ENCODE assay signal across 14 cellular contexts in genomic region chr10:63415635-63416244, GRCh38. TPM values are rescaled to one million over a fixed set of nuclear protein-coding genes. Genes with fewer than 3 reads are reported as not detected.
DNase-seq lines count a peak whose midpoint lies in the region; ATAC-seq, FAIRE-seq and TF ChIP-seq lines count a peak whose summit lies in the region.
"Had no signal": no experiment of that assay in that cellular context is flagged by ENCODE, and none has a peak within 500 bp of the region (broad histone marks: within the 10 kb centered on the region; RNA-seq: fewer than 3 reads in every experiment).

No MANE protein-coding gene starts in this region.

- ATAC-seq in WTC11 = no peak
- ATAC-seq in GM19463 (IDR thresholded peaks at IDR 0.05; ENCODE audit: unreplicated experiment) = no peak

- peak; percentile 21 for DNase-seq in A673 (ENCODE audit: low spot score)
- no peak for DNase-seq in WTC11 (ENCODE audit: low spot score)
- no peak for DNase-seq in middle frontal gyrus (ENCODE audit: extremely low spot score, low spot score)
- no peak for DNase-seq in activated CD8-positive, alpha-beta memory T cell treated with anti-CD3 and anti-CD28 coated beads for 24 hours
- DNase-seq in urothelium cell line (ENCODE audit: low spot score) = no peak
- DNase-seq: activated T-cell treated with anti-CD3 and anti-CD28 coated beads for 4 hours, adrenal gland, mammary epithelial cell, occipital lobe had no signal

- H3K4me1 ChIP-seq in A673 (ENCODE audit: insufficient read depth, low read length, poor library complexity, severe bottlenecking) (peaks cover 37% of the 10 kb centered on the region), HEK293 (ENCODE audit: control insufficient read depth, insufficient read depth, low read length) (peaks cover 31% of the 10 kb centered on the region), mesodermal cell (ENCODE audit: control insufficient read depth, insufficient read depth, low read length, poor library complexity, severe bottlenecking) (peaks cover 15% of the 10 kb centered on the region)

- no peaks in the 10 kb centered on the region for H3K36me3 Mint-ChIP-seq in WTC11

- H3K9me3 ChIP-seq in A673 (ENCODE audit: low read depth, low read length, poor library complexity, severe bottlenecking) = no peaks in the 10 kb centered on the region
- no peaks in the 10 kb centered on the region for H3K9me3 ChIP-seq in HEK293 (ENCODE audit: control insufficient read depth, insufficient read depth, low read depth, low read length)
- H3K9me3 ChIP-seq in mesodermal cell (ENCODE audit: control insufficient read depth, low read length) = no peaks in the 10 kb centered on the region
- H3K9me3 ChIP-seq: adrenal gland, thoracic aorta had no signal

- TF ChIP-seq CTCF in A673 (conservative IDR thresholded peaks at IDR 0.05; ENCODE audit: low read depth, low read length) = no peak
- no peak for TF ChIP-seq CTCF in HEK293 (tag by site-specific recombination; IDR thresholded peaks at IDR 0.05)
- no peak for TF ChIP-seq CTCF in WTC11 (IDR thresholded peaks at IDR 0.05)

- H3K36me3 ChIP-seq in A673 (ENCODE audit: insufficient read depth, low read length, poor library complexity, severe bottlenecking) (no peaks in the 10 kb centered on the region), HEK293 (ENCODE audit: control insufficient read depth in 2 of 2, insufficient read depth in 1 of 2, low read length in 2 of 2) (no peaks in the 10 kb centered on the region), mesodermal cell (ENCODE audit: control insufficient read depth, insufficient read depth, low read length) (no peaks in the 10 kb centered on the region)
- H3K36me3 ChIP-seq: adrenal gland, thoracic aorta had no signal

- H3K27ac Mint-ChIP-seq in WTC11 = peak overlapping the region; percentile 25; the same call in 1 of the 2 replicates

- no peak for FAIRE-seq in urothelium cell line (lab: Jason Lieb, UNC)

- POLR2A ChIA-PET in A673 (lab: Charles Lee; ENCODE audit: low non-redundant PET) = interaction anchor here (0.8 kb wide), 1 partner anchor 44 kb away, joined by 3 read pairs; no protein-coding TSS in a partner anchor
- POLR2A ChIA-PET in HEK293 (lab: Yijun Ruan, JAX) = no interaction called here
- POLR2A ChIA-PET in WTC11 (lab: Charles Lee) = no interaction called here

- no peaks in the 10 kb centered on the region for H3K27me3 Mint-ChIP-seq in WTC11 (ENCODE audit: low read depth)

- no peak overlapping the region for H3K4me3 ChIP-seq in A673 (ENCODE audit: low read depth, low read length, poor library complexity, severe bottlenecking)
- no peak overlapping the region for H3K4me3 ChIP-seq in HEK293 (ENCODE audit: low read depth, low read length)
- H3K4me3 ChIP-seq in mesodermal cell (ENCODE audit: extremely low read depth, insufficient read depth, low read length, poor library complexity, severe bottlenecking) = no peak overlapping the region
- H3K4me3 ChIP-seq: adrenal gland, coronary artery, thoracic aorta had no signal

- no TSS peak for BruUV-seq in A673 (replicated peaks; lab: Mats Ljungman, UMichigan)

- WGBS in mesodermal cell (ENCODE audit: insufficient coverage in 2 of 2), 2 experiments = 69 to 72% methylated on average over 2 to 3 of the region's 5 CpGs

- CTCF ChIA-PET in A673 (lab: Charles Lee) = no interaction called here
- CTCF ChIA-PET in HEK293 (lab: Yijun Ruan, JAX) = no interaction called here
- CTCF ChIA-PET in WTC11 (lab: Charles Lee) = no interaction called here

- H3K4me3 Mint-ChIP-seq in WTC11 = no peak overlapping the region

- H3K27ac ChIP-seq in A673 (ENCODE audit: low read depth, low read length, poor library complexity, severe bottlenecking) = peak overlapping the region; percentile 38
- H3K27ac ChIP-seq in HEK293 (ENCODE audit: extremely low read depth, low read depth, low read length) = no peak overlapping the region; the same call in 1 of the 2 replicates
- peak overlapping the region; percentile 75 for H3K27ac ChIP-seq in mesodermal cell (ENCODE audit: low read depth, low read length, severe bottlenecking)
- H3K27ac ChIP-seq: adrenal gland, coronary artery, thoracic aorta had no signal

- intact Hi-C loops in A673 (cut with micrococcal nuclease; ENCODE audit: unreplicated experiment) = no loop called here

- peaks cover 32% of the 10 kb centered on the region for H3K4me1 Mint-ChIP-seq in WTC11

- H3K27me3 ChIP-seq in A673 (replicated peaks; ENCODE audit: insufficient read depth, low read depth, low read length, poor library complexity) = no peaks in the 10 kb centered on the region
- H3K27me3 ChIP-seq: adrenal gland had no signal

- no peaks in the 10 kb centered on the region for H3K9me3 Mint-ChIP-seq in WTC11

TF ChIP-seq in HEK293, 187 proteins besides CTCF, POLR2A, EP300 and RAD21 (continues in another document):
- no peak for TF ChIP-seq GLI4 (tag by site-specific recombination; IDR thresholded peaks at IDR 0.05)
- no peak for TF ChIP-seq ZNF654 (tag by site-specific recombination; IDR thresholded peaks at IDR 0.05; ENCODE audit: low read depth)
- no peak for TF ChIP-seq ZNF350 (tag by site-specific recombination; IDR thresholded peaks at IDR 0.05)
- TF ChIP-seq PRDM6 (tag by site-specific recombination; IDR thresholded peaks at IDR 0.05) = peak; percentile 51; the same call in 1 of the 2 replicates
- TF ChIP-seq ZNF341 (tag by site-specific recombination; IDR thresholded peaks at IDR 0.05; ENCODE audit: low read depth) = no peak
- no peak for TF ChIP-seq ZNF211 (tag by site-specific recombination; IDR thresholded peaks at IDR 0.05; ENCODE audit: low read depth)
- TF ChIP-seq ZNF10 (tag by site-specific recombination; IDR thresholded peaks at IDR 0.05) = peak; percentile 68; the same call in 1 of the 2 replicates

TF ChIP-seq in WTC11, 78 proteins besides CTCF, POLR2A, EP300 and RAD21 (continues in another document):
- TF ChIP-seq ZNF281 (CRISPR knock-in tag; IDR thresholded peaks at IDR 0.05) (no peak), ZNF532 (CRISPR knock-in tag; IDR thresholded peaks at IDR 0.05; ENCODE audit: borderline replicate concordance) (no peak), TP53 (CRISPR knock-in tag; IDR thresholded peaks at IDR 0.05) (no peak), GRHL2 (CRISPR knock-in tag; IDR thresholded peaks at IDR 0.05; ENCODE audit: insufficient replicate concordance, severe bottlenecking) (no peak), ZNF396 (CRISPR knock-in tag; IDR thresholded peaks at IDR 0.05; ENCODE audit: borderline replicate concordance) (no peak)

RNA-seq across cellular contexts. Expression of gene JMJD1C, which starts 50.0 kb away (rescaled TPM):
- 68.2 and 71.4 TPM in 2 replicates for total RNA-seq in A673 (2021)
- 158 to 180 TPM (median 161 TPM) in 3 replicates for total RNA-seq in WTC11 (2021)
- polyA plus RNA-seq in mesodermal cell (2013, experiment 1 of 2) = 86.2 TPM
- 91.9 TPM for polyA plus RNA-seq in mesodermal cell (2013, experiment 2 of 2)
